16 cellular contexts compared by ENCODE assay signal in the genomic region with DNA sequence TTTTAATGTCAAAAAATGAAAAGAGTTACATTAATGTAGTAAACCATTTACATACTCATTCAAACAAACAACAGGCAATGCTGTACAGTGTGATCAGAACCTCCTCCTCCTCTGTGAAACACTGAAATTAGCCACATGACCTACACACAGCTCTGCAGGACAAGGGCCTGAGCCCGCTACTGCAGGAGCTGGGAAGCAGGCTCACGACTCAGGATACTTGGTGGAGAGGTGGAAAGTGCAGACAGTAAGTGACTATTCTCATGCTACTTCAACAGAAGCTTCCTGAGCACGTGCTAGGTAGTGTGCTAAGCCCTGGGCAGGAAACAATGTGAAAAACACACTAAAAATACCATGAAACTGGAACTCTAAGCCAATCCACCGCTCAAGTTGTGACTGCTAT. TPM values are rescaled to one million over a fixed set of nuclear protein-coding genes. Genes with fewer than 3 reads are reported as not detected.
DNase-seq lines count a peak whose midpoint lies in the region; ATAC-seq, FAIRE-seq and TF ChIP-seq lines count a peak whose summit lies in the region.
"Had no signal": no experiment of that assay in that cellular context is flagged by ENCODE, and none has a peak within 500 bp of the region (broad histone marks: within the 10 kb centered on the region; RNA-seq: fewer than 3 reads in every experiment).

No MANE protein-coding gene starts in this region.

- no peak for TF ChIP-seq POLR2A in endothelial cell of umbilical vein (IDR thresholded peaks at IDR 0.05; ENCODE audit: low read depth, low read length)

- intact Hi-C loops in endothelial cell of umbilical vein (cut with micrococcal nuclease) (no loop called here), lower lobe of right lung (cut with DNase I) (no loop called here)
- intact Hi-C loops in activated T-helper 1 cell treated with anti-CD3 and anti-CD28 coated beads, Interleukin-12 subunit alpha, Interleukin-12 subunit beta, Interleukin-2, Interleukin-4 antibody, amounts not matched to agents 30 ng/mL and 10 ng/mL and 1 ng/mL, durations not matched to agents 14 hours and 24 hours and 36 hours (cut with micrococcal nuclease): no loop called here

- no peaks in the 10 kb centered on the region for H4K20me1 ChIP-seq in endothelial cell of umbilical vein (replicated peaks; ENCODE audit: control insufficient read depth, extremely low read depth, insufficient read depth, low read length)
- H4K20me1 ChIP-seq: BLaER1 treated with 17β-estradiol and CSF1 and Interleukin-3, amounts not matched to agents 10 nM and 100 nM had no signal

- H3K27ac ChIP-seq in endothelial cell of umbilical vein (ENCODE audit: insufficient read depth, low read depth, low read length) (no peak overlapping the region), lower lobe of right lung (no peak overlapping the region)
- H3K27ac ChIP-seq: BLaER1 treated with 17β-estradiol and CSF1 and Interleukin-3, amounts not matched to agents 10 nM and 100 nM had no signal

- ATAC-seq in lower lobe of right lung: no peak
- ATAC-seq: CD8-positive, alpha-beta T cell had no signal

- no peak for TF ChIP-seq CTCF in endothelial cell of umbilical vein (IDR thresholded peaks at IDR 0.05; ENCODE audit: extremely low read depth in 1 of 2, insufficient read depth in 1 of 2, low read depth in 1 of 2, low read length in 2 of 2)
- TF ChIP-seq CTCF in lower lobe of right lung (IDR thresholded peaks at IDR 0.05): no peak

- in situ Hi-C loops in SK-MEL-5 (cut with HindIII; ENCODE audit: low pct_unique_long_range_greater_than_20kb, low sequenced_read_pairs): no loop called here

- POLR2A ChIA-PET in endothelial cell of umbilical vein (lab: Charles Lee): no interaction called here

- H3K9me3 ChIP-seq in endothelial cell of umbilical vein (replicated peaks; ENCODE audit: control insufficient read depth, insufficient read depth, low read length) (no peaks in the 10 kb centered on the region), lower lobe of right lung (no peaks in the 10 kb centered on the region)
- H3K9me3 ChIP-seq: BLaER1 treated with 17β-estradiol and CSF1 and Interleukin-3, amounts not matched to agents 10 nM and 100 nM; HAP-1 had no signal

- H3K36me3 ChIP-seq in endothelial cell of umbilical vein (ENCODE audit: control insufficient read depth in 2 of 2, extremely low read depth in 1 of 2, insufficient read depth in 2 of 2, low read length in 2 of 2) (peaks cover 0 to 2% of the 10 kb centered on the region in 2 experiments), lower lobe of right lung (peaks cover 100% of the 10 kb centered on the region)
- H3K36me3 ChIP-seq: HAP-1 had no signal

- no peaks in the 10 kb centered on the region for H3K4me1 ChIP-seq in endothelial cell of umbilical vein (ENCODE audit: control insufficient read depth, extremely low read depth, insufficient read depth, low read length)
- H3K4me1 ChIP-seq in lower lobe of right lung: no peaks in the 10 kb centered on the region
- H3K4me1 ChIP-seq: BLaER1 treated with 17β-estradiol and CSF1 and Interleukin-3, amounts not matched to agents 10 nM and 100 nM had no signal

- no peak overlapping the region for H3K4me3 ChIP-seq in endothelial cell of umbilical vein (replicated peaks in 1 of 3; ENCODE audit: insufficient read depth in 1 of 3, low read depth in 1 of 3, low read length in 3 of 3)
- H3K4me3 ChIP-seq in lower lobe of right lung: no peak overlapping the region
- H3K4me3 ChIP-seq: BLaER1 treated with 17β-estradiol and CSF1 and Interleukin-3, amounts not matched to agents 10 nM and 100 nM; HAP-1 had no signal

- no peaks in the 10 kb centered on the region for H3K27me3 ChIP-seq in endothelial cell of umbilical vein (ENCODE audit: control insufficient read depth in 2 of 2, insufficient read depth in 2 of 2, low read length in 2 of 2)
- H3K27me3 ChIP-seq in lower lobe of right lung (ENCODE audit: low read depth): no peaks in the 10 kb centered on the region
- H3K27me3 ChIP-seq: BLaER1 treated with 17β-estradiol and CSF1 and Interleukin-3, amounts not matched to agents 10 nM and 100 nM had no signal

- peak; percentile 21 for DNase-seq in activated effector memory CD4-positive, alpha-beta T cell treated with anti-CD3 and anti-CD28 coated beads, Interleukin-2, amount 50 U/mL, for 16 hours
- no peak for DNase-seq in activated effector memory CD4-positive, alpha-beta T cell treated with Interleukin-2 at 50 U/mL for 16 hours
- DNase-seq in SK-MEL-5 (ENCODE audit: low read depth, low spot score) (peak; percentile 12), endothelial cell of umbilical vein (ENCODE audit: low read depth, low spot score) (peak; percentile 37), lung microvascular endothelial cell (ENCODE audit: low read depth in 2 of 2) (peak; percentile 50 to 66), lower lobe of right lung (no peak), frontal cortex (ENCODE audit: low spot score in 2 of 2) (no peak)
- no peak for DNase-seq in activated T-helper 1 cell treated with anti-CD3 and anti-CD28 coated beads, Interleukin-12 subunit alpha, Interleukin-12 subunit beta, Interleukin-2, Interleukin-4 antibody, amounts not matched to agents 30 ng/mL and 10 ng/mL and 1 ng/mL, durations not matched to agents 14 hours and 24 hours and 36 hours (ENCODE audit: low spot score)
- DNase-seq: Calu3; CD8-positive, alpha-beta T cell; DMS79 treated with DMSO at 0.1 percent for 48 hours; GF-D8; GOT3 had no signal

- no peak overlapping the region for H2AFZ ChIP-seq in endothelial cell of umbilical vein (ENCODE audit: low read depth, low read length)

- CTCF ChIA-PET in endothelial cell of umbilical vein (lab: Charles Lee): interaction anchor here (1.2 kb wide), 1 partner anchor 14 kb away, joined by 4 read pairs; no protein-coding TSS in a partner anchor

- H3K9ac ChIP-seq in endothelial cell of umbilical vein (replicated peaks; ENCODE audit: extremely low read depth, insufficient read depth, low read length): no peak overlapping the region
- H3K9ac ChIP-seq: BLaER1 treated with 17β-estradiol and CSF1 and Interleukin-3, amounts not matched to agents 10 nM and 100 nM had no signal

- no peaks in the 10 kb centered on the region for H3K9me1 ChIP-seq in endothelial cell of umbilical vein (replicated peaks; ENCODE audit: control insufficient read depth, extremely low read depth, insufficient read depth, low read length)

- H3K36me3 Mint-ChIP-seq in activated T-helper 1 cell treated with anti-CD3 and anti-CD28 coated beads, Interleukin-12 subunit alpha, Interleukin-12 subunit beta, Interleukin-2, Interleukin-4 antibody, amounts not matched to agents 30 ng/mL and 10 ng/mL and 1 ng/mL, durations not matched to agents 14 hours and 24 hours and 36 hours (ENCODE audit: low read depth): peaks cover 30% of the 10 kb centered on the region

- H3K4me2 ChIP-seq in endothelial cell of umbilical vein (ENCODE audit: insufficient read depth, low read length): no peak overlapping the region
- H3K4me2 ChIP-seq: BLaER1 treated with 17β-estradiol and CSF1 and Interleukin-3, amounts not matched to agents 10 nM and 100 nM had no signal

- no peak for FAIRE-seq in endothelial cell of umbilical vein (lab: Jason Lieb, UNC)
- FAIRE-seq in frontal cortex (lab: Jason Lieb, UNC): no peak

- no peaks in the 10 kb centered on the region for H3K9me3 Mint-ChIP-seq in activated T-helper 1 cell treated with anti-CD3 and anti-CD28 coated beads, Interleukin-12 subunit alpha, Interleukin-12 subunit beta, Interleukin-2, Interleukin-4 antibody, amounts not matched to agents 30 ng/mL and 10 ng/mL and 1 ng/mL, durations not matched to agents 14 hours and 24 hours and 36 hours
- H3K9me3 Mint-ChIP-seq: CD8-positive, alpha-beta T cell had no signal

- dilution Hi-C loops in endothelial cell of umbilical vein (cut with MboI; ENCODE audit: extremely low pct_ligation_motif_present, low sequenced_read_pairs): no loop called here

- no peaks in the 10 kb centered on the region for H3K27me3 Mint-ChIP-seq in activated T-helper 1 cell treated with anti-CD3 and anti-CD28 coated beads, Interleukin-12 subunit alpha, Interleukin-12 subunit beta, Interleukin-2, Interleukin-4 antibody, amounts not matched to agents 30 ng/mL and 10 ng/mL and 1 ng/mL, durations not matched to agents 14 hours and 24 hours and 36 hours (ENCODE audit: insufficient read depth)
- H3K27me3 Mint-ChIP-seq: B cell had no signal

- BruUV-seq in endothelial cell of umbilical vein (replicated peaks; lab: Mats Ljungman, UMichigan): no TSS peak

- H3K4me3 Mint-ChIP-seq in activated T-helper 1 cell treated with anti-CD3 and anti-CD28 coated beads, Interleukin-12 subunit alpha, Interleukin-12 subunit beta, Interleukin-2, Interleukin-4 antibody, amounts not matched to agents 30 ng/mL and 10 ng/mL and 1 ng/mL, durations not matched to agents 14 hours and 24 hours and 36 hours: no peak overlapping the region
- H3K4me3 Mint-ChIP-seq: B cell; CD8-positive, alpha-beta T cell had no signal

- H3K27ac Mint-ChIP-seq in activated T-helper 1 cell treated with anti-CD3 and anti-CD28 coated beads, Interleukin-12 subunit alpha, Interleukin-12 subunit beta, Interleukin-2, Interleukin-4 antibody, amounts not matched to agents 30 ng/mL and 10 ng/mL and 1 ng/mL, durations not matched to agents 14 hours and 24 hours and 36 hours: no peak overlapping the region
- H3K27ac Mint-ChIP-seq: B cell; CD8-positive, alpha-beta T cell had no signal

- no peaks in the 10 kb centered on the region for H3K79me2 ChIP-seq in endothelial cell of umbilical vein (ENCODE audit: control insufficient read depth, insufficient read depth, low read length)

- H3K4me1 Mint-ChIP-seq in activated T-helper 1 cell treated with anti-CD3 and anti-CD28 coated beads, Interleukin-12 subunit alpha, Interleukin-12 subunit beta, Interleukin-2, Interleukin-4 antibody, amounts not matched to agents 30 ng/mL and 10 ng/mL and 1 ng/mL, durations not matched to agents 14 hours and 24 hours and 36 hours (ENCODE audit: low read depth): no peaks in the 10 kb centered on the region

RNA-seq across cellular contexts. Expression of gene TAPT1, which starts 56.8 kb away (rescaled TPM):
- total RNA-seq in SK-MEL-5 (2014; rRNA removed; shearing (Covaris generic)): 11.3 and 12.5 TPM in 2 replicates
- 8.2 and 10.6 TPM in 2 replicates for polyA plus RNA-seq in SK-MEL-5 (2015; cell fraction: cytosol; rRNA removed)
- polyA plus RNA-seq in SK-MEL-5 (2015; cell fraction: nucleus; rRNA removed): 28.3 and 31.9 TPM in 2 replicates
- 17.5 and 19.9 TPM in 2 replicates for total RNA-seq in endothelial cell of umbilical vein
- polyA plus RNA-seq in endothelial cell of umbilical vein: 6.9 and 7.4 TPM in 2 replicates
- 6.3 and 7.6 TPM in 2 replicates for polyA plus RNA-seq in endothelial cell of umbilical vein (2011; cell fraction: cytosol; rRNA removed)
- 25.5 and 25.8 TPM in 2 replicates for polyA plus RNA-seq in endothelial cell of umbilical vein (2011; cell fraction: nucleus; rRNA removed)
- 8.6 and 10.2 TPM in 2 replicates for polyA plus RNA-seq in endothelial cell of umbilical vein (2012)
- polyA minus RNA-seq in endothelial cell of umbilical vein: 18.7 and 22.5 TPM in 2 replicates
- polyA minus RNA-seq in endothelial cell of umbilical vein (2011; cell fraction: cytosol; rRNA and poly(A)+ RNA removed): 8.2 TPM
- polyA minus RNA-seq in endothelial cell of umbilical vein (2011; cell fraction: nucleus; rRNA and poly(A)+ RNA removed): 38.3 and 47.6 TPM in 2 replicates
- total RNA-seq in lung microvascular endothelial cell: 7.8 and 14.5 TPM in 2 replicates
- total RNA-seq in lower lobe of right lung: 72.8 TPM
- total RNA-seq in activated T-helper 1 cell treated with anti-CD3 and anti-CD28 coated beads, Interleukin-12 subunit alpha, Interleukin-12 subunit beta, Interleukin-2, Interleukin-4 antibody, amounts not matched to agents 30 ng/mL and 10 ng/mL and 1 ng/mL, durations not matched to agents 14 hours and 24 hours and 36 hours: 26.0 and 31.8 TPM in 2 replicates
- 68.5 TPM for total RNA-seq in frontal cortex

Comparison
In these comparisons a context has a peak if more than half of its experiments do, and no peak if none do; other contexts are left out.
1. DNase-seq: peak in activated effector memory CD4-positive, alpha-beta T cell treated with anti-CD3 and anti-CD28 coated beads, Interleukin-2, amount 50 U/mL, for 16 hours (single experiment), SK-MEL-5 (single experiment), endothelial cell of umbilical vein (single experiment) and lung microvascular endothelial cell (2 of 2); none in activated effector memory CD4-positive, alpha-beta T cell treated with Interleukin-2 at 50 U/mL for 16 hours (single experiment), lower lobe of right lung (single experiment), activated T-helper 1 cell treated with anti-CD3 and anti-CD28 coated beads, Interleukin-12 subunit alpha, Interleukin-12 subunit beta, Interleukin-2, Interleukin-4 antibody, amounts not matched to agents 30 ng/mL and 10 ng/mL and 1 ng/mL, durations not matched to agents 14 hours and 24 hours and 36 hours (single experiment) and frontal cortex (0 of 2).